In the genomic region with DNA sequence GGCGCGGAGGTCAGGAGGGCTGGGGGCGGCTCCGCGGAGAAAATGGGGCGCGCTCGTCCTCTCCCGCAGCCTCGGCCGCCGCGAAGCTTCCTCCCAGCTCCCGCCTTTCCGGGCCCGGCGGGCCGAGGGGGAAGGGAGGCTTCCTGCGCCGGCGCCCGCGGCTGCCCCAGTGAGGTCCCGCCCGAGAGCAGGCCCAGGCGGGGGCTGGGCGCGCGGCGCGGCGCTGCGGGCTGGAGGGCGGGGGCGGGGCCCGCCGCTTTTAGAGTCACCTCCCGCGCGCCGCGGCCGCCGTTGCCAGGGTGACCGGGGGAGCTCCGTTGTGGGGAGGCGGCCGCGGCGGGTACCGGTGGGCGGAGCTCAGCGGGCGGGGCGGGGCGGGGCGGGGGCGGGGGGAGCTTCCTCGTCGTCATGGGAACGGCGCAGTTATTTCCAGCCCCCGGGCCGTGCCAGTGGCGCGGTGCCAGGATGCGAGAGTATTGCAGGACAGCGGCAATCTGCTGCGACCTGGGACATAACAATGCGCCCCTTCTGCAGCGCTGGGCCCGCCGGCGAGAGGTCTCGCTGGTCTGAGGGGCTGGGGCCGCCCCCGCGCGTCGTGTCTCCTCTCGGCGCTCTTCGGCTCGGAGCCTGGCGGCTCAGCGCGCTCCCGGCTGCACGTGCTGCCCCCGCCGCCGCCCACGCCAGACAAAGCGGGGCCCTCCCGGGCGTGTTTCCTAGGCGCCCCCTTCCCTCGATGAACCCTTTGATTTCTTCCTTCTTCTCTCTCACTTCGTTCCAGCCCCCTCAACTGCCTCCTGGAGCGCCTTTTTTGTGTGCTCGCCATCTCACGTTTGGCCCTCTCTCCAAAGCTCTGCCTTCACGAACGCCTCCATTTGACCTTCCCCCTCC, we compare ENCODE assay signal across 8 cellular contexts.
DNase-seq lines count a peak whose midpoint lies in the region; ATAC-seq lines count a peak whose summit lies in the region.

No MANE protein-coding gene starts in this region.

- in situ Hi-C loops in ACHN (cut with HindIII; ENCODE audit: low pct_ligation_motif_present, low pct_unique_long_range_greater_than_20kb, low sequenced_read_pairs), result no loop called here

- DNase-seq in ACHN (peak; percentile 93), NCI-H2227 (lab: John Stamatoyannopoulos, UW; ENCODE audit: unreplicated experiment) (peak; percentile 96), islet precursor cell (peak; percentile 95)
- DNase-seq in activated CD4-positive, CD25-positive, alpha-beta regulatory T cell (lab: John Stamatoyannopoulos, UW), result peak; percentile 82 to 94 (median 90)
- peak; percentile 90 for DNase-seq in central memory CD4-positive, alpha-beta T cell
- DNase-seq in stimulated activated CD4-positive, alpha-beta T cell treated with anti-CD3 and anti-CD28 coated beads, Interleukin-12 subunit alpha, Interleukin-12 subunit beta, amount 100 ng/mL, for 4 hours, result peak; percentile 92

- ATAC-seq in GM18907 (IDR thresholded peaks at IDR 0.05; ENCODE audit: unreplicated experiment) (peak; percentile 71), HG03135 (IDR thresholded peaks at IDR 0.05; ENCODE audit: unreplicated experiment) (peak; percentile 79)

Comparison
In these comparisons a context has a peak if more than half of its experiments do, and no peak if none do; other contexts are left out.
1. Peak in every context shown above with its lines: DNase-seq and ATAC-seq.